Comparison of ENCODE assay signal across 12 cellular contexts in the genomic region with DNA sequence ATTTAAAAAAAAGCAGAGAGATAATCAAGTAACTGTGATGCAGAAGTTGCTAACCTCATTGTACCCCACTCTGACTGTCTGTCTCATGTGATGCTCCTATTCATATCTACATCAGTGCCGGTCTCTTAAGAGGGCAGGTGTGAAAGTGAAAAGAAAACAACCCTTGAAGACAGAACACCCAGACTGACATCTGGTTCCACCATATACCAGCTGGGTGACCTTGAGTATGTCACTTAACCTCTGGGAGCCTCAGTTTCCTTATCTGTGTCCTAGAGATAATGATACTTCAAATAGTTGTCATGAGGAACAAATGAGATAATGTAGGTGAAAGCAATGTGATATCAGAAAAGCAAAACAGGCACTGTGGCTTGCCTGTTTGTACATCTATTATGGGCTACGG.
DNase-seq lines count a peak whose midpoint lies in the region; ATAC-seq lines count a peak whose summit lies in the region.
"Had no signal": no experiment of that assay in that cellular context is flagged by ENCODE, and none has a peak within 500 bp of the region (broad histone marks: within the 10 kb centered on the region; RNA-seq: fewer than 3 reads in every experiment).

No MANE protein-coding gene starts in this region.

- ATAC-seq in GM21576 (IDR thresholded peaks at IDR 0.05; ENCODE audit: unreplicated experiment) (peak; percentile 46), HG03342 (IDR thresholded peaks at IDR 0.05; ENCODE audit: unreplicated experiment) (peak; percentile 69), left cardiac atrium (peak; percentile 85 to 89)

- intact Hi-C loops in left cardiac atrium (cut with DNase I), result loop anchor here in 1 of 2 donors (5.0 kb wide), 1 partner anchor 111 kb away; no protein-coding TSS in a partner anchor

- DNase-seq in DMS53 (lab: John Stamatoyannopoulos, UW), result peak; percentile 50
- DNase-seq in DMS53 treated with DMSO at 0.1 percent for 48 hours (lab: John Stamatoyannopoulos, UW; ENCODE audit: unreplicated experiment), result no peak
- DNase-seq in left cardiac atrium, result no peak
- DNase-seq in nucleus accumbens (lab: John Stamatoyannopoulos, UW), result no peak
- DNase-seq in activated naive CD4-positive, alpha-beta T cell treated with Interleukin-2 at 50 U/mL for 16 hours, result no peak
- DNase-seq in anterior cingulate cortex (lab: John Stamatoyannopoulos, UW), result no peak
- DNase-seq: activated CD4-positive, CD25-positive, alpha-beta regulatory T cell; aorta; immature natural killer cell; NCI-H1436 had no signal
